Comparison of ENCODE assay signal across 24 cellular contexts in genomic region chr10:6794441-6794840, GRCh38.
"Had no signal": no experiment of that assay in that cellular context is flagged by ENCODE, and none has a peak within 500 bp of the region (broad histone marks: within the 10 kb centered on the region; RNA-seq: fewer than 3 reads in every experiment).

No MANE protein-coding gene starts in this region.

- H3K27ac ChIP-seq: body of pancreas, coronary artery, prostate gland, transverse colon had no signal

- H3K27ac Mint-ChIP-seq: activated CD4-positive, alpha-beta T cell treated with anti-CD3 and anti-CD28 coated beads, Interleukin-2, amount 10 ng/mL, durations not matched to agents 24 days and 14 days; activated naive CD8-positive, alpha-beta T cell; natural killer cell; T-helper 2 cell treated with Interferon-gamma antibody and Interleukin-4, amounts not matched to agents 5 μg/mL and 100 μg/mL, for 36 hours had no signal

- H3K4me3 ChIP-seq: body of pancreas, coronary artery, prostate gland, skin epidermis, transverse colon had no signal

- H3K27me3 ChIP-seq: body of pancreas, transverse colon had no signal

- H3K9me3 ChIP-seq: body of pancreas, prostate gland, transverse colon had no signal

- ATAC-seq: body of pancreas, natural killer cell, right cardiac atrium had no signal

- FAIRE-seq: endothelial cell of umbilical vein, islet of Langerhans had no signal

- H3K4me3 Mint-ChIP-seq: activated CD4-positive, alpha-beta T cell treated with anti-CD3 and anti-CD28 coated beads, Interleukin-2, amount 10 ng/mL, durations not matched to agents 24 days and 14 days; activated naive CD8-positive, alpha-beta T cell; central memory CD8-positive, alpha-beta T cell; natural killer cell; T-helper 2 cell treated with Interferon-gamma antibody and Interleukin-4, amounts not matched to agents 5 μg/mL and 100 μg/mL, for 36 hours had no signal

- H3K4me1 Mint-ChIP-seq: activated CD4-positive, alpha-beta T cell treated with anti-CD3 and anti-CD28 coated beads, Interleukin-2, amount 10 ng/mL, durations not matched to agents 24 days and 14 days; central memory CD8-positive, alpha-beta T cell; natural killer cell had no signal

- H3K36me3 Mint-ChIP-seq: activated naive CD8-positive, alpha-beta T cell; natural killer cell had no signal

- H3K36me3 ChIP-seq: prostate gland, transverse colon had no signal

- H3K4me1 ChIP-seq: body of pancreas, prostate gland, transverse colon had no signal

- H3K9me3 Mint-ChIP-seq: activated CD4-positive, alpha-beta T cell treated with anti-CD3 and anti-CD28 coated beads, Interleukin-2, amount 10 ng/mL, durations not matched to agents 24 days and 14 days; central memory CD8-positive, alpha-beta T cell; natural killer cell; T-helper 2 cell treated with Interferon-gamma antibody and Interleukin-4, amounts not matched to agents 5 μg/mL and 100 μg/mL, for 36 hours had no signal

- DNase-seq: activated CD4-positive, alpha-beta T cell treated with anti-CD3 and anti-CD28 coated beads, Interleukin-2, amount 10 ng/mL, durations not matched to agents 24 days and 14 days; activated CD4-positive, CD25-positive, alpha-beta regulatory T cell; activated CD8-positive, alpha-beta memory T cell treated with anti-CD3 and anti-CD28 coated beads, Interleukin-2, amount 50 U/mL, for 48 hours; activated gamma-delta T cell treated with Interleukin-2 at 50 U/mL for 16 hours; amygdala; body of pancreas; head of caudate nucleus; natural killer cell; nucleus accumbens; right cardiac atrium; stimulated activated CD4-positive, alpha-beta T cell treated with anti-CD3 and anti-CD28 coated beads, Interleukin-15, amount 100 ng/mL, for 24 hours; stimulated activated CD4-positive, alpha-beta T cell treated with anti-CD3 and anti-CD28 coated beads, Interleukin-4, amount 100 ng/mL, for 1 hour; stimulated activated naive CD4-positive, alpha-beta T cell; substantia nigra; SW 1271; transverse colon had no signal
